Comparison of ENCODE assay signal across 8 cellular contexts in genomic region chr5:59036274-59036961, GRCh38.
DNase-seq lines count a peak whose midpoint lies in the region; FAIRE-seq and TF ChIP-seq lines count a peak whose summit lies in the region.
"Had no signal": no experiment of that assay in that cellular context is flagged by ENCODE, and none has a peak within 500 bp of the region (broad histone marks: within the 10 kb centered on the region; RNA-seq: fewer than 3 reads in every experiment).

No MANE protein-coding gene starts in this region.

- peaks cover 8% of the 10 kb centered on the region for H3K36me3 Mint-ChIP-seq in nephron (ENCODE audit: low read depth)

- H3K9me3 Mint-ChIP-seq in nephron, result no peaks in the 10 kb centered on the region

- no peak for TF ChIP-seq CTCF in astrocyte of the spinal cord (IDR thresholded peaks at IDR 0.05; ENCODE audit: low read depth, low read length)
- TF ChIP-seq CTCF in nephron (IDR thresholded peaks at IDR 0.05; ENCODE audit: unreplicated experiment in 3 of 3), result no peak

- DNase-seq in HPDE6-E6E7 (ENCODE audit: extremely low spot score) (peak; percentile 54), SIG-M5 (lab: John Stamatoyannopoulos, UW) (peak; percentile 87), astrocyte of the spinal cord (ENCODE audit: low read depth, low spot score) (peak; percentile 95), NCI-H2029 treated with DMSO at 0.1 percent for 48 hours (lab: John Stamatoyannopoulos, UW) (no peak), NCI-H1048 (lab: John Stamatoyannopoulos, UW) (no peak), GM12891 (ENCODE audit: insufficient read length, low spot score) (no peak)
- DNase-seq: right lobe of liver had no signal

- peak overlapping the region in 1 of 3 experiments; percentile 86 for H3K27ac Mint-ChIP-seq in nephron

- peak overlapping the region; percentile 93 to 96 (median 95) for H3K4me3 Mint-ChIP-seq in nephron

- peaks cover 6% of the 10 kb centered on the region for H3K27me3 Mint-ChIP-seq in nephron (ENCODE audit: low read depth)

- H3K4me1 Mint-ChIP-seq in nephron, result peaks cover 61% of the 10 kb centered on the region

- H3K4me3 ChIP-seq in astrocyte of the spinal cord (ENCODE audit: low read depth, low read length), result no peak overlapping the region
- H3K4me3 ChIP-seq: right lobe of liver had no signal

- in situ Hi-C loops in astrocyte of the spinal cord (cut with HindIII; ENCODE audit: low sequenced_read_pairs), result no loop called here

- no peak for FAIRE-seq in GM12891 (lab: Jason Lieb, UNC)

- TF ChIP-seq POLR2A in GM12891 (IDR thresholded peaks at IDR 0.05; ENCODE audit: low read depth, low read length), result no peak

TF ChIP-seq in GM12891, 5 proteins besides CTCF, POLR2A, EP300 and RAD21:
- TF ChIP-seq TAF1 (IDR thresholded peaks at IDR 0.05; ENCODE audit: low read depth, low read length) (no peak), PAX5 (IDR thresholded peaks at IDR 0.05; ENCODE audit: insufficient read depth, low read length, severe bottlenecking) (no peak), POU2F2 (IDR thresholded peaks at IDR 0.05; ENCODE audit: low read depth, low read length) (no peak), SPI1 (IDR thresholded peaks at IDR 0.05; ENCODE audit: low read depth, low read length) (no peak), POLR2AphosphoS5 (IDR thresholded peaks at IDR 0.05; ENCODE audit: low read depth, low read length) (no peak)

Comparison
In these comparisons a context has a peak if more than half of its experiments do, and no peak if none do; other contexts are left out.
1. DNase-seq: peak in HPDE6-E6E7 (single experiment), SIG-M5 (single experiment) and astrocyte of the spinal cord (single experiment); none in NCI-H2029 treated with DMSO at 0.1 percent for 48 hours (single experiment), NCI-H1048 (single experiment) and GM12891 (single experiment).